ENCODE assay signal across 1 cellular context in the genomic region with DNA sequence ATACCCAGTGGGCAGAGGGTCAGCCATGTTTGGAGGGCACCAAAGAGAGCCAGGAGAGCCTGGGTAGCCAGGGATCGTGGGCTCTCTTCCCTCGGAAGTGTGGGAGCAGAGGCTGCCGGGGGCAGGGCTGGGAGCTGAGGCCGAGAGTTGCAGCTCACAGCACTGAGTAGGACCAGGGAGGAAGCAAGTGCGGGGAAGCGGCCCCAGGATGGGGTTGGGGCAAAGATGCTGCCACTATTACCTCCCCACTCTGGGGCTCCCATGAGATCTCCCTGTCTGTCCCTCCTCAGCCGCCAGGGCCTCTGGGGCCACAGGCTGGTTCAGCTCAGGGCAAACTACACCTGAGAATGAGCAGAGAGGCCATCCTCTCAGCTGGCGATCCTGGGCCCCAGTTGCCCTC.
TF ChIP-seq lines count a peak whose summit lies in the region.

No MANE protein-coding gene starts in this region.

TF ChIP-seq in HepG2, 621 proteins besides CTCF, POLR2A, EP300 and RAD21 (continued from another document):
- TF ChIP-seq, protein P1, sequence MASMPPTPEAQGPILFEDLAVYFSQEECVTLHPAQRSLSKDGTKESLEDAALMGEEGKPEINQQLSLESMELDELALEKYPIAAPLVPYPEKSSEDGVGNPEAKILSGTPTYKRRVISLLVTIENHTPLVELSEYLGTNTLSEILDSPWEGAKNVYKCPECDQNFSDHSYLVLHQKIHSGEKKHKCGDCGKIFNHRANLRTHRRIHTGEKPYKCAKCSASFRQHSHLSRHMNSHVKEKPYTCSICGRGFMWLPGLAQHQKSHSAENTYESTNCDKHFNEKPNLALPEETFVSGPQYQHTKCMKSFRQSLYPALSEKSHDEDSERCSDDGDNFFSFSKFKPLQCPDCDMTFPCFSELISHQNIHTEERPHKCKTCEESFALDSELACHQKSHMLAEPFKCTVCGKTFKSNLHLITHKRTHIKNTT (CRISPR knock-in tag; IDR thresholded peaks at IDR 0.05), result no peak
